In genomic region chr11:10307411-10308207, GRCh38 we compare ENCODE assay signal across 1 cellular context.
TF ChIP-seq lines count a peak whose summit lies in the region.

No MANE protein-coding gene starts in this region.

TF ChIP-seq in HepG2, 621 proteins besides CTCF, POLR2A, EP300 and RAD21 (continued from another document and continues in another):
- peak; percentile 30; the same call in 1 of the 2 replicates for TF ChIP-seq ZNF639 (CRISPR knock-in tag; conservative IDR thresholded peaks at IDR 0.05)
- peak; percentile 64; the same call in 1 of the 2 replicates for TF ChIP-seq ZNF124 (CRISPR knock-in tag; IDR thresholded peaks at IDR 0.05)
- TF ChIP-seq ARID5B (CRISPR knock-in tag; IDR thresholded peaks at IDR 0.05) = peak; percentile 66; the same call in 1 of the 2 replicates
- TF ChIP-seq ZNF10 (CRISPR knock-in tag; IDR thresholded peaks at IDR 0.05; ENCODE audit: borderline replicate concordance, low read depth) = no peak
- 0 out of 2 replicates have a peak, but pooled peaks have one; percentile 37 for TF ChIP-seq ZNF747 (CRISPR knock-in tag; IDR thresholded peaks at IDR 0.05; ENCODE audit: borderline replicate concordance)
- TF ChIP-seq ZNF678 (CRISPR knock-in tag; IDR thresholded peaks at IDR 0.05) = no peak
- TF ChIP-seq ZNF576 (CRISPR knock-in tag; IDR thresholded peaks at IDR 0.05) = no peak
- TF ChIP-seq HMGA1 (CRISPR knock-in tag; conservative IDR thresholded peaks at IDR 0.05) = no peak
- TF ChIP-seq, protein P1, sequence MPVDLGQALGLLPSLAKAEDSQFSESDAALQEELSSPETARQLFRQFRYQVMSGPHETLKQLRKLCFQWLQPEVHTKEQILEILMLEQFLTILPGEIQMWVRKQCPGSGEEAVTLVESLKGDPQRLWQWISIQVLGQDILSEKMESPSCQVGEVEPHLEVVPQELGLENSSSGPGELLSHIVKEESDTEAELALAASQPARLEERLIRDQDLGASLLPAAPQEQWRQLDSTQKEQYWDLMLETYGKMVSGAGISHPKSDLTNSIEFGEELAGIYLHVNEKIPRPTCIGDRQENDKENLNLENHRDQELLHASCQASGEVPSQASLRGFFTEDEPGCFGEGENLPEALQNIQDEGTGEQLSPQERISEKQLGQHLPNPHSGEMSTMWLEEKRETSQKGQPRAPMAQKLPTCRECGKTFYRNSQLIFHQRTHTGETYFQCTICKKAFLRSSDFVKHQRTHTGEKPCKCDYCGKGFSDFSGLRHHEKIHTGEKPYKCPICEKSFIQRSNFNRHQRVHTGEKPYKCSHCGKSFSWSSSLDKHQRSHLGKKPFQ (CRISPR knock-in tag; IDR thresholded peaks at IDR 0.05; ENCODE audit: insufficient replicate concordance) = no peak
- no peak for TF ChIP-seq SUZ12 (IDR thresholded peaks at IDR 0.05; ENCODE audit: low read depth, low read length)
- TF ChIP-seq, protein P2, sequence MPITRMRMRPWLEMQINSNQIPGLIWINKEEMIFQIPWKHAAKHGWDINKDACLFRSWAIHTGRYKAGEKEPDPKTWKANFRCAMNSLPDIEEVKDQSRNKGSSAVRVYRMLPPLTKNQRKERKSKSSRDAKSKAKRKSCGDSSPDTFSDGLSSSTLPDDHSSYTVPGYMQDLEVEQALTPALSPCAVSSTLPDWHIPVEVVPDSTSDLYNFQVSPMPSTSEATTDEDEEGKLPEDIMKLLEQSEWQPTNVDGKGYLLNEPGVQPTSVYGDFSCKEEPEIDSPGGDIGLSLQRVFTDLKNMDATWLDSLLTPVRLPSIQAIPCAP (CRISPR knock-in tag; IDR thresholded peaks at IDR 0.05; ENCODE audit: low read depth) = no peak
- no peak for TF ChIP-seq CENPBD1 (CRISPR knock-in tag; IDR thresholded peaks at IDR 0.05; ENCODE audit: borderline replicate concordance, low read depth)
- TF ChIP-seq HNRNPUL1 (IDR thresholded peaks at IDR 0.05; ENCODE audit: low read depth, low read length) = no peak
- TF ChIP-seq ZHX2 (IDR thresholded peaks at IDR 0.05; ENCODE audit: low read depth) = 0 out of 2 replicates have a peak, but pooled peaks have one; percentile 20
- TF ChIP-seq ZHX2 (CRISPR knock-in tag; IDR thresholded peaks at IDR 0.05; ENCODE audit: borderline replicate concordance) = no peak
- TF ChIP-seq, protein P3, sequence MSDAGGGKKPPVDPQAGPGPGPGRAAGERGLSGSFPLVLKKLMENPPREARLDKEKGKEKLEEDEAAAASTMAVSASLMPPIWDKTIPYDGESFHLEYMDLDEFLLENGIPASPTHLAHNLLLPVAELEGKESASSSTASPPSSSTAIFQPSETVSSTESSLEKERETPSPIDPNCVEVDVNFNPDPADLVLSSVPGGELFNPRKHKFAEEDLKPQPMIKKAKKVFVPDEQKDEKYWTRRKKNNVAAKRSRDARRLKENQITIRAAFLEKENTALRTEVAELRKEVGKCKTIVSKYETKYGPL (CRISPR knock-in tag; IDR thresholded peaks at IDR 0.05) = no peak
- peak; percentile 62 for TF ChIP-seq ZFY (CRISPR knock-in tag; IDR thresholded peaks at IDR 0.05)
- TF ChIP-seq, protein P4, sequence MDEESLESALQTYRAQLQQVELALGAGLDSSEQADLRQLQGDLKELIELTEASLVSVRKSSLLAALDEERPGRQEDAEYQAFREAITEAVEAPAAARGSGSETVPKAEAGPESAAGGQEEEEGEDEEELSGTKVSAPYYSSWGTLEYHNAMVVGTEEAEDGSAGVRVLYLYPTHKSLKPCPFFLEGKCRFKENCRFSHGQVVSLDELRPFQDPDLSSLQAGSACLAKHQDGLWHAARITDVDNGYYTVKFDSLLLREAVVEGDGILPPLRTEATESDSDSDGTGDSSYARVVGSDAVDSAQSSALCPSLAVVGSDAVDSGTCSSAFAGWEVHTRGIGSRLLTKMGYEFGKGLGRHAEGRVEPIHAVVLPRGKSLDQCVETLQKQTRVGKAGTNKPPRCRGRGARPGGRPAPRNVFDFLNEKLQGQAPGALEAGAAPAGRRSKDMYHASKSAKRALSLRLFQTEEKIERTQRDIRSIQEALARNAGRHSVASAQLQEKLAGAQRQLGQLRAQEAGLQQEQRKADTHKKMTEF (CRISPR knock-in tag; IDR thresholded peaks at IDR 0.05) = peak; percentile 50
- no peak for TF ChIP-seq ZNF746 (CRISPR knock-in tag; IDR thresholded peaks at IDR 0.05)
- peak; percentile 57 for TF ChIP-seq POGZ (CRISPR knock-in tag; IDR thresholded peaks at IDR 0.05)
- no peak for TF ChIP-seq ZNF713 (CRISPR knock-in tag; IDR thresholded peaks at IDR 0.05)
- TF ChIP-seq, protein P5, sequence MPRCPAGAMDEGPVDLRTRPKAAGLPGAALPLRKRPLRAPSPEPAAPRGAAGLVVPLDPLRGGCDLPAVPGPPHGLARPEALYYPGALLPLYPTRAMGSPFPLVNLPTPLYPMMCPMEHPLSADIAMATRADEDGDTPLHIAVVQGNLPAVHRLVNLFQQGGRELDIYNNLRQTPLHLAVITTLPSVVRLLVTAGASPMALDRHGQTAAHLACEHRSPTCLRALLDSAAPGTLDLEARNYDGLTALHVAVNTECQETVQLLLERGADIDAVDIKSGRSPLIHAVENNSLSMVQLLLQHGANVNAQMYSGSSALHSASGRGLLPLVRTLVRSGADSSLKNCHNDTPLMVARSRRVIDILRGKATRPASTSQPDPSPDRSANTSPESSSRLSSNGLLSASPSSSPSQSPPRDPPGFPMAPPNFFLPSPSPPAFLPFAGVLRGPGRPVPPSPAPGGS (CRISPR knock-in tag; IDR thresholded peaks at IDR 0.05) = no peak
- no peak for TF ChIP-seq REPIN1 (CRISPR knock-in tag; IDR thresholded peaks at IDR 0.05; ENCODE audit: borderline replicate concordance, low read depth)
- no peak for TF ChIP-seq SNAPC5 (CRISPR knock-in tag; IDR thresholded peaks at IDR 0.05; ENCODE audit: borderline replicate concordance)
- 0 out of 2 replicates have a peak, but pooled peaks have one; percentile 76 for TF ChIP-seq ZNF670 (CRISPR knock-in tag; IDR thresholded peaks at IDR 0.05; ENCODE audit: borderline replicate concordance)
- TF ChIP-seq U2AF1 (optimal IDR thresholded peaks at IDR 0.05; ENCODE audit: low read depth, low read length) = no peak
- 0 out of 2 replicates have a peak, but pooled peaks have one; percentile 51 for TF ChIP-seq SALL2 (CRISPR knock-in tag; IDR thresholded peaks at IDR 0.05)
- 0 out of 2 replicates have a peak, but pooled peaks have one; percentile 38 for TF ChIP-seq ZNF788 (CRISPR knock-in tag; IDR thresholded peaks at IDR 0.05; ENCODE audit: borderline replicate concordance)
- no peak for TF ChIP-seq KLF12 (CRISPR knock-in tag; IDR thresholded peaks at IDR 0.05; ENCODE audit: borderline replicate concordance)
- TF ChIP-seq, protein P6, sequence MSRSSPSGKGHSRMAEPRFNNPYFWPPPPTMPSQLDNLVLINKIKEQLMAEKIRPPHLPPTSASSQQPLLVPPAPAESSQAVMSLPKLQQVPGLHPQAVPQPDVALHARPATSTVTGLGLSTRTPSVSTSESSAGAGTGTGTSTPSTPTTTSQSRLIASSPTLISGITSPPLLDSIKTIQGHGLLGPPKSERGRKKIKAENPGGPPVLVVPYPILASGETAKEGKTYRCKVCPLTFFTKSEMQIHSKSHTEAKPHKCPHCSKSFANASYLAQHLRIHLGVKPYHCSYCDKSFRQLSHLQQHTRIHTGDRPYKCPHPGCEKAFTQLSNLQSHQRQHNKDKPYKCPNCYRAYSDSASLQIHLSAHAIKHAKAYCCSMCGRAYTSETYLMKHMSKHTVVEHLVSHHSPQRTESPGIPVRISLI (CRISPR knock-in tag; IDR thresholded peaks at IDR 0.05; ENCODE audit: borderline replicate concordance) = peak; percentile 72; the same call in 1 of the 2 replicates
- TF ChIP-seq POLR2G (IDR thresholded peaks at IDR 0.05; ENCODE audit: low read depth, low read length) = peak; percentile 77
- no peak for TF ChIP-seq ZNF260 (CRISPR knock-in tag; IDR thresholded peaks at IDR 0.05; ENCODE audit: borderline replicate concordance, low read depth)
- peak; percentile 96 for TF ChIP-seq PRPF4 (IDR thresholded peaks at IDR 0.05; ENCODE audit: low read depth, low read length, poor library complexity, severe bottlenecking)
- no peak for TF ChIP-seq LBX2 (CRISPR knock-in tag; IDR thresholded peaks at IDR 0.05; ENCODE audit: borderline replicate concordance)
- TF ChIP-seq ZNF556 (CRISPR knock-in tag; IDR thresholded peaks at IDR 0.05; ENCODE audit: borderline replicate concordance) = no peak
